In the genomic region with DNA sequence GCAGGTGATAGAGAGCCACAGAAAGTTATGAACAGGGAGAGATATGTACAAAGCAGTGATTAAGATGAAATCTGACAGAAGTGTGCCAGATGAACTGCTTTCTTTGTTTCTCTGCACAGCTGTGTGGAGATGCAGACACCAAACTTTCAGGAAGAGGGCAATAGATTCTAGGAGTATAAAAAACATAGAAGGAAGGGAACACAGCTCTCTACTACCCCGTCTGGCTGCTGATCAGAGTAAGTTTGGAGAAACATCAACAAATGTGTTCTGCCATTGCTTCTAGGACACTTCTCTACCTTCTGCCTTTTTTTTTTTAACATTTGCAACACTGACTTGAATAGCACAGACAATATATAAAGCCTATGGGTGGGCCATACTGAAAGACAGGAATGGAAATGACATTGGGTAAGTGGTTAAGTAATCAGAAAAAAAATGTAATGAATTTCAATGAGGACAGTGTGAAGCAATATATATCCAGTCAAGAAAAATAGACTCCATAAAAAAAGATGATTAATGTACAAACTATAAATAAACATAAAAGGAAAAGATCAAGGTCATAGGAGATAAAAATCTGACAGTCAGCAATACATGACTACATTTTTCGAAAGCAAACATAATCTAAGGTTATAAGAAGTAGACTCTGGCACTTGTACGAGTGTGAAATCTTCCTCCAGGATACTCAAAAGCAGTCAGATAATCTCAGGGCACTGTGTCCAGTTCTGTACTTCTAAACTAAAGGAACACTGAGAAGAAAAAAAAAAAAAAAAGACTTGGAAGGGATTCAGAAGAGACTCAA, we compare ENCODE assay signal across 10 cellular contexts. TPM values are rescaled to one million over a fixed set of nuclear protein-coding genes. Genes with fewer than 3 reads are reported as not detected.
A peak's percentile ranks its signal among the peaks of the same experiment; 100 is the strongest.
DNase-seq lines count a peak whose midpoint lies in the region; ATAC-seq and TF ChIP-seq lines count a peak whose summit lies in the region.
"Had no signal": no experiment of that assay in that cellular context is flagged by ENCODE, and none has a peak within 500 bp of the region (broad histone marks: within the 10 kb centered on the region; RNA-seq: fewer than 3 reads in every experiment).

No MANE protein-coding gene starts in this region.

- no peak for TF ChIP-seq POLR2A in spleen (IDR thresholded peaks at IDR 0.05)

- ATAC-seq in GM21576 (IDR thresholded peaks at IDR 0.05; ENCODE audit: unreplicated experiment) (no peak), HG02981 (IDR thresholded peaks at IDR 0.05; ENCODE audit: unreplicated experiment) (no peak), HG03095 (IDR thresholded peaks at IDR 0.05; ENCODE audit: unreplicated experiment) (no peak)

- H3K4me1 Mint-ChIP-seq in HFFc6 (ENCODE audit: low read depth): peaks cover 23% of the 10 kb centered on the region

- H3K27ac Mint-ChIP-seq in HFFc6: peak overlapping the region; percentile 41; the same call in 1 of the 2 replicates

- H3K4me3 Mint-ChIP-seq in HFFc6: no peak overlapping the region

- peaks cover 3 to 55% (median 26%) of the 10 kb centered on the region in 6 donors for H3K36me3 ChIP-seq in spleen

- 51 to 68% (median 55%) methylated on average over 3 of the region's 3 CpGs for WGBS in spleen, 5 donors

- H3K27me3 Mint-ChIP-seq in HFFc6 (ENCODE audit: insufficient read depth): no peaks in the 10 kb centered on the region; the same call in 1 of the 2 replicates

- H3K4me3 ChIP-seq in astrocyte of the spinal cord (ENCODE audit: low read depth, low read length) (no peak overlapping the region), spleen (no peak overlapping the region)
- H3K4me3 ChIP-seq: lung had no signal

- H3K9me3 ChIP-seq in spleen: peaks cover 0 to 6% (median 4%) of the 10 kb centered on the region in 8 donors

- H3K27ac ChIP-seq in spleen: peak overlapping the region in 6 of 8 donors; percentile 29 to 72 (median 52)

- in situ Hi-C loops in astrocyte of the spinal cord (cut with HindIII; ENCODE audit: low sequenced_read_pairs): no loop called here

- peaks cover 25% of the 10 kb centered on the region for H3K36me3 Mint-ChIP-seq in HFFc6 (ENCODE audit: low read depth)

- DNase-seq in HFFc6 (peak; percentile 15), astrocyte of the spinal cord (ENCODE audit: low read depth, low spot score) (peak; percentile 54), left kidney (ENCODE audit: low read depth, low spot score) (peak; percentile 33), spleen (no peak)
- DNase-seq: NCI-H2029, T-helper 9 cell had no signal

- H3K27me3 ChIP-seq in spleen (replicated peaks in 1 of 7): no peaks in the 10 kb centered on the region

- H3K9me3 Mint-ChIP-seq in HFFc6: peaks cover 4% of the 10 kb centered on the region; the same call in 1 of the 2 replicates

- H3K4me1 ChIP-seq in spleen: peaks cover 0 to 31% (median 12%) of the 10 kb centered on the region in 6 donors

- intact Hi-C loops in spleen (cut with DNase I; ENCODE audit: low total_unique reads): loop anchor here (5.0 kb wide), 1 partner anchor 486 kb away; no protein-coding TSS in a partner anchor

- TF ChIP-seq CTCF in HFFc6 (IDR thresholded peaks at IDR 0.05) (peak; percentile 48), astrocyte of the spinal cord (IDR thresholded peaks at IDR 0.05; ENCODE audit: low read depth, low read length) (peak; percentile 44), spleen (IDR thresholded peaks at IDR 0.05 in 8 of 11, conservative IDR thresholded peaks at IDR 0.05 in 3 of 11) (no peak)

RNA-seq across cellular contexts. Expression of gene NUFIP1, which starts 21.4 kb away (rescaled TPM):
- 1 to 10 TPM; 5.7 to 8.4 (median 7.3) TPM for total RNA-seq in HFFc6 (2021; fragmentation: NEBNext Ultra II Directional; extraction: Animal tissue kit (Norgen Biotek cat#: 25700))
- total RNA-seq in spleen: 1 to 10 TPM; 3.0 to 4.9 (median 3.8) TPM
- polyA plus RNA-seq in spleen: 1 to 10 TPM; 2.1 to 3.1 (median 2.8) TPM

RNA-seq across cellular contexts. Expression of gene GPALPP1, which starts 21.5 kb away (rescaled TPM):
- total RNA-seq in HFFc6 (2021; fragmentation: NEBNext Ultra II Directional; extraction: Animal tissue kit (Norgen Biotek cat#: 25700)): 10 to 100 TPM; 22.1 to 25.8 (median 23.5) TPM
- 10 to 100 TPM; 21.2 to 33.4 (median 28.8) TPM for total RNA-seq in spleen
- polyA plus RNA-seq in spleen: 10 to 100 TPM in 1 of 3 donors, 1 to 10 TPM in 2; 9.6 to 14.0 (median 9.8) TPM

Comparison
In these comparisons a context has a peak if more than half of its experiments do, and no peak if none do; other contexts are left out.
1. CTCF ChIP-seq: peak in HFFc6 (single experiment) and astrocyte of the spinal cord (single experiment); none in spleen (0 of 11).